ENCODE assay signal across 5 cellular contexts in genomic region chr2:229786289-229786688, GRCh38.
DNase-seq lines count a peak whose midpoint lies in the region; ATAC-seq and TF ChIP-seq lines count a peak whose summit lies in the region.
"Not testable (repeated sequence)": the region's sequence is repeated elsewhere in the genome, so short reads cannot be mapped to it uniquely, and the experiment has no call there.

No MANE protein-coding gene starts in this region.

- not testable (repeated sequence) for TF ChIP-seq RAD21 in Ishikawa (IDR thresholded peaks at IDR 0.05; ENCODE audit: low read depth)

- H3K9me3 ChIP-seq in CD4-positive, alpha-beta T cell (ENCODE audit: control insufficient read depth, low read length); trophoblast cell (ENCODE audit: insufficient read depth, low read depth, low read length): not testable (repeated sequence)

- not testable (repeated sequence) for H3K27me3 ChIP-seq in CD4-positive, alpha-beta T cell (ENCODE audit: control insufficient read depth, insufficient read depth, low read length); trophoblast cell (ENCODE audit: insufficient read depth, low read length)

- H3K4me1 Mint-ChIP-seq in CD4-positive, alpha-beta T cell (ENCODE audit: low read depth), result not testable (repeated sequence)
- peaks cover 19% of the 10 kb centered on the region for H3K4me1 Mint-ChIP-seq in activated CD8-positive, alpha-beta memory T cell treated with anti-CD3 and anti-CD28 coated beads, Interleukin-2, amount 10 ng/mL, durations not matched to agents 7 days and 5 days

- H3K4me1 ChIP-seq in trophoblast cell (ENCODE audit: control insufficient read depth in 1 of 2, insufficient read depth in 2 of 2, low read length in 2 of 2), result not testable (repeated sequence)

- H3K36me3 Mint-ChIP-seq in CD4-positive, alpha-beta T cell (ENCODE audit: low read depth), result peaks cover 77% of the 10 kb centered on the region
- peaks cover 53% of the 10 kb centered on the region for H3K36me3 Mint-ChIP-seq in activated CD8-positive, alpha-beta memory T cell treated with anti-CD3 and anti-CD28 coated beads, Interleukin-2, amount 10 ng/mL, durations not matched to agents 7 days and 5 days

- not testable (repeated sequence) for H3K23ac ChIP-seq in trophoblast cell (ENCODE audit: low read length)

- H3K4ac ChIP-seq in trophoblast cell (ENCODE audit: low read depth, low read length), result not testable (repeated sequence)

- H2BK5ac ChIP-seq in trophoblast cell (ENCODE audit: low read depth, low read length, poor library complexity), result not testable (repeated sequence)

- not testable (repeated sequence) for H4K12ac ChIP-seq in trophoblast cell (ENCODE audit: low read depth, low read length)

- CTCF ChIA-PET in CD4-positive, alpha-beta T cell (lab: Charles Lee), result interaction anchor here (0.7 to 1.3 kb wide), 2 partner anchors 15 to 33 kb away, joined by 3 to 4 read pairs; no protein-coding TSS in a partner anchor
- CTCF ChIA-PET in activated CD8-positive, alpha-beta memory T cell treated with anti-CD3 and anti-CD28 coated beads, Interleukin-2, amount 10 ng/mL, durations not matched to agents 7 days and 5 days (lab: Charles Lee), result interaction anchor here (0.7 to 1.4 kb wide), 2 partner anchors 15 to 17 kb away, joined by 6 to 7 read pairs; no protein-coding TSS in a partner anchor

- H3K4me3 ChIP-seq in trophoblast cell (ENCODE audit: low read depth, low read length), result not testable (repeated sequence)

- H3K79me2 ChIP-seq in trophoblast cell (ENCODE audit: control insufficient read depth, insufficient read depth, low read length, poor library complexity), result not testable (repeated sequence)

- not testable (repeated sequence) for DNase-seq in CD4-positive, alpha-beta T cell; activated CD8-positive, alpha-beta memory T cell treated with anti-CD3 and anti-CD28 coated beads, Interleukin-2, amount 10 ng/mL, durations not matched to agents 7 days and 5 days
- peak; percentile 12 for DNase-seq in kidney tubule cell (ENCODE audit: low spot score)
- DNase-seq in trophoblast cell, result peak; percentile 16 to 40

- not testable (repeated sequence) for TF ChIP-seq EP300 in Ishikawa (IDR thresholded peaks at IDR 0.05; ENCODE audit: borderline replicate concordance)

- not testable (repeated sequence) for H3K4me3 Mint-ChIP-seq in CD4-positive, alpha-beta T cell; activated CD8-positive, alpha-beta memory T cell treated with anti-CD3 and anti-CD28 coated beads, Interleukin-2, amount 10 ng/mL, durations not matched to agents 7 days and 5 days

- not testable (repeated sequence) for H3K14ac ChIP-seq in trophoblast cell (ENCODE audit: low read length)

- not testable (repeated sequence) for H3K18ac ChIP-seq in trophoblast cell (ENCODE audit: low read length)

- H3K27me3 Mint-ChIP-seq in CD4-positive, alpha-beta T cell; activated CD8-positive, alpha-beta memory T cell treated with anti-CD3 and anti-CD28 coated beads, Interleukin-2, amount 10 ng/mL, durations not matched to agents 7 days and 5 days: not testable (repeated sequence)

- H2BK12ac ChIP-seq in trophoblast cell (ENCODE audit: low read length), result not testable (repeated sequence)

- not testable (repeated sequence) for H3K9me3 Mint-ChIP-seq in CD4-positive, alpha-beta T cell; activated CD8-positive, alpha-beta memory T cell treated with anti-CD3 and anti-CD28 coated beads, Interleukin-2, amount 10 ng/mL, durations not matched to agents 7 days and 5 days (ENCODE audit: low read depth)

- H3K27ac ChIP-seq in CD4-positive, alpha-beta T cell (ENCODE audit: low read depth, low read length); trophoblast cell (ENCODE audit: low read depth, low read length): not testable (repeated sequence)

- not testable (repeated sequence) for H4K8ac ChIP-seq in trophoblast cell (ENCODE audit: low read depth, low read length)

- no CpG with 5 or more reads among the region's 11 CpGs for WGBS in trophoblast cell (ENCODE audit: extremely low coverage, insufficient coverage, insufficient read length)

- H2AK5ac ChIP-seq in trophoblast cell (ENCODE audit: low read length), result not testable (repeated sequence)

- intact Hi-C loops in CD4-positive, alpha-beta T cell (cut with DNase I, micrococcal nuclease), result loop anchor here in 1 of 2 experiments (10.0 kb wide), 1 partner anchor 279 kb away; the partner anchor contains the start of gene SLC16A14

- not testable (repeated sequence) for H4K91ac ChIP-seq in trophoblast cell (ENCODE audit: low read depth, low read length)

- not testable (repeated sequence) for H2BK120ac ChIP-seq in trophoblast cell (ENCODE audit: insufficient read depth, low read length, poor library complexity)

- H3K27ac Mint-ChIP-seq in CD4-positive, alpha-beta T cell, result peak overlapping the region; percentile 57
- peak overlapping the region; percentile 15 for H3K27ac Mint-ChIP-seq in activated CD8-positive, alpha-beta memory T cell treated with anti-CD3 and anti-CD28 coated beads, Interleukin-2, amount 10 ng/mL, durations not matched to agents 7 days and 5 days

- not testable (repeated sequence) for TF ChIP-seq CTCF in CD4-positive, alpha-beta T cell (IDR thresholded peaks at IDR 0.05)

- H3K36me3 ChIP-seq in trophoblast cell (ENCODE audit: control insufficient read depth in 1 of 2, insufficient read depth in 2 of 2, low read length in 2 of 2), result peaks cover 3 to 14% of the 10 kb centered on the region in 2 experiments

- not testable (repeated sequence) for H3K79me1 ChIP-seq in trophoblast cell (ENCODE audit: low read length)

- not testable (repeated sequence) for H3K9ac ChIP-seq in trophoblast cell (ENCODE audit: low read length)

- H2AFZ ChIP-seq in trophoblast cell (ENCODE audit: insufficient read depth, low read length, poor library complexity), result not testable (repeated sequence)

- ATAC-seq in CD4-positive, alpha-beta T cell (ENCODE audit: poor library complexity); activated CD8-positive, alpha-beta memory T cell treated with anti-CD3 and anti-CD28 coated beads, Interleukin-2, amount 10 ng/mL, durations not matched to agents 7 days and 5 days: not testable (repeated sequence)

- H3K4me2 ChIP-seq in trophoblast cell (ENCODE audit: low read length), result not testable (repeated sequence)

- POLR2A ChIA-PET in CD4-positive, alpha-beta T cell (lab: Charles Lee), result interaction anchor here (1.5 kb wide), 1 partner anchor 136 kb away, joined by 4 read pairs; the partner anchor contains the start of genes FBXO36 and TRIP12

TF ChIP-seq in Ishikawa, 13 proteins besides CTCF, POLR2A, EP300 and RAD21:
- TF ChIP-seq CEBPB (IDR thresholded peaks at IDR 0.05) (peak; percentile 88), TEAD4 (IDR thresholded peaks at IDR 0.05) (peak; percentile 69)
